In genomic region chr20:41052742-41053419, GRCh38 we compare ENCODE assay signal across 14 cellular contexts. TPM values are rescaled to one million over a fixed set of nuclear protein-coding genes. Genes with fewer than 3 reads are reported as not detected.
DNase-seq lines count a peak whose midpoint lies in the region; ATAC-seq and TF ChIP-seq lines count a peak whose summit lies in the region.
"Had no signal": no experiment of that assay in that cellular context is flagged by ENCODE, and none has a peak within 500 bp of the region (broad histone marks: within the 10 kb centered on the region; RNA-seq: fewer than 3 reads in every experiment).

No MANE protein-coding gene starts in this region.

- H3K4me3 ChIP-seq in fibroblast of villous mesenchyme (ENCODE audit: low read depth, low read length) (no peak overlapping the region), osteoblast (ENCODE audit: insufficient read depth, low read length) (no peak overlapping the region)

- H3K79me2 ChIP-seq in osteoblast (ENCODE audit: insufficient read depth, low read length): peaks cover 98% of the 10 kb centered on the region

- H3K27me3 Mint-ChIP-seq in WTC11 (ENCODE audit: low read depth): no peaks in the 10 kb centered on the region
- H3K27me3 Mint-ChIP-seq: dendritic cell treated with granulocyte-macrophage colony-stimulating factor and Interleukin-4, amounts not matched to agents 40 ng/mL and 50 ng/mL, for 4 days; naive thymus-derived CD4-positive, alpha-beta T cell had no signal

- no peaks in the 10 kb centered on the region for H3K36me3 ChIP-seq in osteoblast (ENCODE audit: insufficient read depth, low read length)

- H3K27ac Mint-ChIP-seq in WTC11: no peak overlapping the region
- H3K27ac Mint-ChIP-seq: CD8-positive, alpha-beta T cell; dendritic cell treated with granulocyte-macrophage colony-stimulating factor and Interleukin-4, amounts not matched to agents 40 ng/mL and 50 ng/mL, for 4 days had no signal

- no peaks in the 10 kb centered on the region for H3K9me3 Mint-ChIP-seq in WTC11
- H3K9me3 Mint-ChIP-seq: CD8-positive, alpha-beta T cell had no signal

- no peak overlapping the region for H2AFZ ChIP-seq in osteoblast (ENCODE audit: low read length)

- peak overlapping the region; percentile 10 for H3K4me2 ChIP-seq in osteoblast (ENCODE audit: insufficient read depth, low read length)

- ATAC-seq in WTC11 (0 out of 2 replicates have a peak, but pooled peaks have one; percentile 27), GM19351 (IDR thresholded peaks at IDR 0.05; ENCODE audit: unreplicated experiment) (no peak), GM18505 (IDR thresholded peaks at IDR 0.05; ENCODE audit: unreplicated experiment) (no peak)
- ATAC-seq: CD8-positive, alpha-beta T cell; naive thymus-derived CD4-positive, alpha-beta T cell had no signal

- H3K9me3 ChIP-seq in osteoblast (ENCODE audit: low read depth, low read length): no peaks in the 10 kb centered on the region

- peak overlapping the region; percentile 7 for H3K27ac ChIP-seq in osteoblast (ENCODE audit: low read depth, low read length)

- TF ChIP-seq CTCF in WTC11 (IDR thresholded peaks at IDR 0.05): no peak
- TF ChIP-seq CTCF in fibroblast of villous mesenchyme (IDR thresholded peaks at IDR 0.05; ENCODE audit: insufficient read depth, low read depth, low read length): no peak
- no peak for TF ChIP-seq CTCF in osteoblast (IDR thresholded peaks at IDR 0.05; ENCODE audit: extremely low read depth, low read depth, low read length)

- no peaks in the 10 kb centered on the region for H3K36me3 Mint-ChIP-seq in WTC11

- peak; percentile 83 for DNase-seq in EH (ENCODE audit: low read depth)
- DNase-seq in WTC11 (ENCODE audit: low spot score): no peak
- DNase-seq in fibroblast of villous mesenchyme (ENCODE audit: low read depth): peak; percentile 69
- DNase-seq in osteoblast (ENCODE audit: insufficient read length, low spot score, missing footprints): no peak
- no peak for DNase-seq in activated gamma-delta T cell (lab: John Stamatoyannopoulos, UW)
- DNase-seq in H4 (ENCODE audit: low spot score): no peak
- DNase-seq: CD8-positive, alpha-beta T cell; naive thymus-derived CD4-positive, alpha-beta T cell; NCI-H446 treated with DMSO at 0.1 percent for 48 hours; SHP77 treated with DMSO at 0.1 percent for 48 hours; substantia nigra had no signal

- CTCF ChIA-PET in WTC11 (lab: Charles Lee): interaction anchor here (0.6 to 3.1 kb wide), 3 partner anchors 62 to 287 kb away, joined by 3 to 22 read pairs (median 4); no protein-coding TSS in a partner anchor

- POLR2A ChIA-PET in WTC11 (lab: Charles Lee): no interaction called here

- H3K4me3 Mint-ChIP-seq in WTC11: no peak overlapping the region
- H3K4me3 Mint-ChIP-seq: CD8-positive, alpha-beta T cell; dendritic cell treated with granulocyte-macrophage colony-stimulating factor and Interleukin-4, amounts not matched to agents 40 ng/mL and 50 ng/mL, for 4 days had no signal

- no peak for TF ChIP-seq POLR2A in GM18505 (IDR thresholded peaks at IDR 0.05; ENCODE audit: borderline replicate concordance, extremely low read depth, insufficient read depth, insufficient read length)

- H3K4me1 ChIP-seq in osteoblast (ENCODE audit: insufficient read depth, low read length): peaks cover 76% of the 10 kb centered on the region

- H4K20me1 ChIP-seq in osteoblast (ENCODE audit: insufficient read depth, low read length): peaks cover 62% of the 10 kb centered on the region

- H3K4me1 Mint-ChIP-seq in WTC11: peaks cover 84% of the 10 kb centered on the region

- H3K27me3 ChIP-seq in osteoblast (ENCODE audit: insufficient read depth, low read length): no peaks in the 10 kb centered on the region

TF ChIP-seq in WTC11, 78 proteins besides CTCF, POLR2A, EP300 and RAD21:
- TF ChIP-seq ERG (CRISPR knock-in tag; IDR thresholded peaks at IDR 0.05): no peak
- no peak for TF ChIP-seq IRF2 (CRISPR knock-in tag; IDR thresholded peaks at IDR 0.05; ENCODE audit: borderline replicate concordance, low read depth)
- no peak for TF ChIP-seq OVOL2 (CRISPR knock-in tag; IDR thresholded peaks at IDR 0.05; ENCODE audit: borderline replicate concordance)
- no peak for TF ChIP-seq TEAD4 (CRISPR knock-in tag; IDR thresholded peaks at IDR 0.05)
- no peak for TF ChIP-seq USF2 (CRISPR knock-in tag; IDR thresholded peaks at IDR 0.05)

RNA-seq across cellular contexts. Expression of gene TOP1, which starts 24.3 kb away (rescaled TPM):
- total RNA-seq in WTC11 (2021) (77.7 to 81.8 TPM (median 80.0 TPM) in 3 replicates), fibroblast of villous mesenchyme (10.3 and 19.9 TPM in 2 replicates), osteoblast (9.4 and 10.5 TPM in 2 replicates)
- 12.7 and 14.3 TPM in 2 replicates for total RNA-seq in H4 (2014; rRNA removed; shearing (Covaris generic))

Comparison
In these comparisons a context has a peak if more than half of its experiments do, and no peak if none do; other contexts are left out.
1. DNase-seq: peak in EH (single experiment) and fibroblast of villous mesenchyme (single experiment); none in WTC11 (single experiment), osteoblast (single experiment), activated gamma-delta T cell (single experiment) and H4 (single experiment).